In genomic region chr1:216765346-216766300, GRCh38 we compare ENCODE assay signal across 20 cellular contexts. TPM values are rescaled to one million over a fixed set of nuclear protein-coding genes. Genes with fewer than 3 reads are reported as not detected.
DNase-seq lines count a peak whose midpoint lies in the region; ATAC-seq, FAIRE-seq and TF ChIP-seq lines count a peak whose summit lies in the region.
"Had no signal": no experiment of that assay in that cellular context is flagged by ENCODE, and none has a peak within 500 bp of the region (broad histone marks: within the 10 kb centered on the region; RNA-seq: fewer than 3 reads in every experiment).

No MANE protein-coding gene starts in this region.

- DNase-seq in LNCaP clone FGC (ENCODE audit: low read depth) (peak; percentile 76), bronchial epithelial cell (ENCODE audit: low read depth) (peak; percentile 4), left cardiac atrium (no peak), gastrocnemius medialis (peak; percentile 23 to 69), NCI-H1105 (lab: John Stamatoyannopoulos, UW) (no peak)
- no peak for DNase-seq in activated T-cell treated with anti-CD3 and anti-CD28 coated beads, Interleukin-2, amount 50 U/mL, for 1 hour
- DNase-seq in activated naive CD4-positive, alpha-beta T cell (lab: John Stamatoyannopoulos, UW), result no peak
- DNase-seq: activated B cell treated with CpG ODN at 0.5 μM for 24 hours; activated CD8-positive, alpha-beta T cell treated with anti-CD3 and anti-CD28 coated beads, Interleukin-2, amount 10 ng/mL, durations not matched to agents 7 days and 5 days; effector memory CD8-positive, alpha-beta T cell; NCI-H2029; occipital lobe; SJCRH30; stimulated activated CD4-positive, alpha-beta T cell treated with anti-CD3 and anti-CD28 coated beads, Interleukin-4, amount 100 ng/mL, for 24 hours; substantia nigra; T-helper 17 cell had no signal

- FAIRE-seq in bronchial epithelial cell (lab: Jason Lieb, UNC), result no peak
- FAIRE-seq: H54 had no signal

- ATAC-seq in left cardiac atrium, result peak; percentile 44 to 67
- ATAC-seq in gastrocnemius medialis, result peak; percentile 95 to 97
- ATAC-seq in HG03045 (IDR thresholded peaks at IDR 0.05; ENCODE audit: unreplicated experiment), result no peak
- ATAC-seq: activated CD8-positive, alpha-beta T cell treated with anti-CD3 and anti-CD28 coated beads, Interleukin-2, amount 10 ng/mL, durations not matched to agents 7 days and 5 days; effector memory CD8-positive, alpha-beta T cell; left lobe of liver; T-helper 17 cell had no signal

- H3K4me3 ChIP-seq in LNCaP clone FGC (ENCODE audit: low read depth, low read length), result no peak overlapping the region
- H3K4me3 ChIP-seq in bronchial epithelial cell (ENCODE audit: low read depth, low read length), result no peak overlapping the region
- peak overlapping the region; percentile 33 to 49 (median 40) for H3K4me3 ChIP-seq in gastrocnemius medialis
- H3K4me3 ChIP-seq: SJCRH30, skin epidermis had no signal

- peak overlapping the region; percentile 75 to 89 (median 78) for H3K27ac ChIP-seq in gastrocnemius medialis
- H3K27ac ChIP-seq: SJCRH30, skin epidermis had no signal

- TF ChIP-seq CTCF in LNCaP clone FGC (IDR thresholded peaks at IDR 0.05; ENCODE audit: control insufficient read depth, extremely low read depth, insufficient read depth), result no peak
- no peak for TF ChIP-seq CTCF in bronchial epithelial cell (IDR thresholded peaks at IDR 0.05; ENCODE audit: insufficient read depth, low read length, severe bottlenecking)
- TF ChIP-seq CTCF in gastrocnemius medialis (IDR thresholded peaks at IDR 0.05 in 4 of 5, conservative IDR thresholded peaks at IDR 0.05 in 1 of 5), result no peak

- H3K4me1 ChIP-seq in gastrocnemius medialis, result peaks cover 0 to 19% of the 10 kb centered on the region in 2 donors
- H3K4me1 ChIP-seq: SJCRH30 had no signal

- H3K36me3 ChIP-seq in bronchial epithelial cell (ENCODE audit: control insufficient read depth, insufficient read depth, low read length), result no peaks in the 10 kb centered on the region
- no peaks in the 10 kb centered on the region for H3K36me3 ChIP-seq in gastrocnemius medialis
- H3K36me3 ChIP-seq: SJCRH30 had no signal

- H3K27me3 ChIP-seq in bronchial epithelial cell (ENCODE audit: control insufficient read depth, insufficient read depth, low read length) (no peaks in the 10 kb centered on the region), gastrocnemius medialis (no peaks in the 10 kb centered on the region)
- H3K27me3 ChIP-seq: SJCRH30 had no signal

- peak; percentile 14 to 39 for TF ChIP-seq POLR2A in gastrocnemius medialis (IDR thresholded peaks at IDR 0.05)

- in situ Hi-C loops in gastrocnemius medialis (cut with MboI; ENCODE audit: low sequenced_read_pairs in 4 of 4), result no loop called here

- H3K9me3 ChIP-seq in gastrocnemius medialis, result no peaks in the 10 kb centered on the region
- H3K9me3 ChIP-seq: SJCRH30 had no signal

- intact Hi-C loops in left cardiac atrium (cut with DNase I), result no loop called here
- intact Hi-C loops in gastrocnemius medialis (cut with DNase I; ENCODE audit: low total_unique reads), result loop anchor here (2.0 kb wide), 1 partner anchor 39 kb away; no protein-coding TSS in a partner anchor

RNA-seq across cellular contexts. Expression of gene ESRRG, which starts 42.4 kb away (rescaled TPM):
- 0.13 TPM in 1 of 2 replicates, not detected in the other for total RNA-seq in bronchial epithelial cell
- total RNA-seq in left cardiac atrium, result 10 to 100 TPM; 17.5 to 29.5 TPM
- total RNA-seq in gastrocnemius medialis, result 10 to 100 TPM in 1 of 4 donors, 1 to 10 TPM in 3; 1.8 to 18.7 (median 2.4) TPM
- total RNA-seq: activated B cell treated with CpG ODN at 0.5 μM for 24 hours; activated CD8-positive, alpha-beta T cell treated with anti-CD3 and anti-CD28 coated beads, Interleukin-2, amount 10 ng/mL, durations not matched to agents 7 days and 5 days; T-helper 17 cell had no signal

Comparison
In these comparisons a context has a peak if more than half of its experiments do, and no peak if none do; other contexts are left out.
1. DNase-seq: peak in LNCaP clone FGC (single experiment), bronchial epithelial cell (single experiment) and gastrocnemius medialis (2 of 2); none in left cardiac atrium (single experiment), NCI-H1105 (single experiment), activated T-cell treated with anti-CD3 and anti-CD28 coated beads, Interleukin-2, amount 50 U/mL, for 1 hour (single experiment) and activated naive CD4-positive, alpha-beta T cell (0 of 4).
2. H3K4me3 ChIP-seq: peak in gastrocnemius medialis (4 of 4); none in LNCaP clone FGC (single experiment) and bronchial epithelial cell (single experiment).